ENCODE assay signal across 8 cellular contexts in genomic region chr12:2057041-2057792, GRCh38. TPM values are rescaled to one million over a fixed set of nuclear protein-coding genes. Genes with fewer than 3 reads are reported as not detected.
DNase-seq lines count a peak whose midpoint lies in the region; FAIRE-seq and TF ChIP-seq lines count a peak whose summit lies in the region.

No MANE protein-coding gene starts in this region.

- no peak for FAIRE-seq in small intestine (lab: Jason Lieb, UNC)

- no peaks in the 10 kb centered on the region for H3K36me3 ChIP-seq in right atrium auricular region
- H3K36me3 ChIP-seq in small intestine (ENCODE audit: control insufficient read depth in 2 of 2, insufficient read depth in 2 of 2, low read length in 2 of 2), result no peaks in the 10 kb centered on the region

- no peaks in the 10 kb centered on the region for H3K27me3 ChIP-seq in AG04450 (ENCODE audit: control insufficient read depth, insufficient read depth, low read length)
- no peaks in the 10 kb centered on the region for H3K27me3 ChIP-seq in right atrium auricular region
- peaks cover 0 to 8% of the 10 kb centered on the region in 2 donors for H3K27me3 ChIP-seq in small intestine (ENCODE audit: control insufficient read depth in 2 of 2, insufficient read depth in 2 of 2, low read length in 2 of 2)

- CTCF ChIA-PET in AG04450 (lab: Charles Lee), result interaction anchor here (0.6 to 4.6 kb wide), 11 partner anchors 13 to 526 kb away, joined by 3 to 28 read pairs (median 3); no protein-coding TSS in a partner anchor

- H3K27ac ChIP-seq in AG04450 (ENCODE audit: low read depth, low read length), result no peak overlapping the region
- H3K27ac ChIP-seq in right atrium auricular region, result peak overlapping the region; percentile 40 to 86
- no peak overlapping the region for H3K27ac ChIP-seq in small intestine (ENCODE audit: low read depth in 1 of 2, low read length in 1 of 2)

- H3K4me3 ChIP-seq in AG04450 (ENCODE audit: low read depth, low read length), result no peak overlapping the region
- H3K4me3 ChIP-seq in right atrium auricular region, result no peak overlapping the region
- H3K4me3 ChIP-seq in small intestine (ENCODE audit: low read depth in 1 of 2, low read length in 2 of 2), result no peak overlapping the region

- H3K4me1 ChIP-seq in right atrium auricular region (peaks cover 0 to 30% of the 10 kb centered on the region in 2 donors), small intestine (ENCODE audit: control insufficient read depth in 2 of 2, insufficient read depth in 1 of 2, low read depth in 1 of 2, low read length in 1 of 2) (no peaks in the 10 kb centered on the region)

- no peaks in the 10 kb centered on the region for H3K9me3 ChIP-seq in AG04450 (ENCODE audit: control insufficient read depth, insufficient read depth, low read length)
- no peaks in the 10 kb centered on the region for H3K9me3 ChIP-seq in right atrium auricular region
- no peaks in the 10 kb centered on the region for H3K9me3 ChIP-seq in small intestine (ENCODE audit: control insufficient read depth, low read depth)

- DNase-seq in AG04450 (ENCODE audit: low read depth, low spot score) (no peak), NCI-H460 (ENCODE audit: extremely low read depth, low read depth) (peak; percentile 23), right atrium auricular region (ENCODE audit: low spot score) (peak; percentile 74), small intestine (peak; percentile 41), mesenteric fat pad (ENCODE audit: low spot score) (no peak), epidermal melanocyte (ENCODE audit: insufficient read length, low spot score) (no peak)
- DNase-seq in activated naive CD4-positive, alpha-beta T cell treated with anti-CD3 and anti-CD28 coated beads, Interleukin-2, amount 50 U/mL, for 16 hours, result peak; percentile 29

- WGBS in small intestine, 3 donors, result 57 to 65% (median 62%) methylated on average over 21 of the region's 21 CpGs

- peak; percentile 86 for TF ChIP-seq CTCF in AG04450 (IDR thresholded peaks at IDR 0.05; ENCODE audit: low read depth, low read length)
- TF ChIP-seq CTCF in GM12874 (IDR thresholded peaks at IDR 0.05; ENCODE audit: insufficient read depth, low read depth, low read length), result peak; percentile 76
- peak; percentile 69 to 82 for TF ChIP-seq CTCF in right atrium auricular region (IDR thresholded peaks at IDR 0.05)

- POLR2A ChIA-PET in AG04450 (lab: Yijun Ruan, JAX), result no interaction called here

RNA-seq across cellular contexts. Expression of gene CACNA1C, which starts 4.4 kb away (rescaled TPM):
- polyA plus RNA-seq in AG04450 (2011; rRNA removed) (5.9 and 6.3 TPM in 2 replicates), small intestine (1 to 10 TPM in 2 of 3 donors, under 1 TPM in 1; 0.67 to 2.5 (median 1.6) TPM)
- polyA minus RNA-seq in AG04450 (2011; rRNA and poly(A)+ RNA removed), result 24.1 and 27.9 TPM in 2 replicates
- total RNA-seq in NCI-H460 (2014; rRNA removed; shearing (Covaris generic)), result 0.20 and 0.37 TPM in 2 replicates
- 0.08 TPM in 1 of 2 replicates, not detected in the other for polyA plus RNA-seq in NCI-H460 (2014; cell fraction: nucleus; rRNA removed)
- total RNA-seq in right atrium auricular region (10 to 100 TPM; 83.1 to 93.6 TPM), mesenteric fat pad (6.8 TPM)

RNA-seq across cellular contexts. Expression of gene DCP1B, which starts 53.0 kb away (rescaled TPM):
- polyA plus RNA-seq in AG04450 (2011; rRNA removed) (29.1 and 32.9 TPM in 2 replicates), small intestine (1 to 10 TPM; 4.5 to 7.9 (median 7.8) TPM)
- polyA minus RNA-seq in AG04450 (2011; rRNA and poly(A)+ RNA removed), result 32.7 and 35.1 TPM in 2 replicates
- total RNA-seq in NCI-H460 (2014; rRNA removed; shearing (Covaris generic)), result 10.3 and 10.7 TPM in 2 replicates
- 5.8 and 11.2 TPM in 2 replicates for polyA plus RNA-seq in NCI-H460 (2014; cell fraction: nucleus; rRNA removed)
- total RNA-seq in right atrium auricular region (1 to 10 TPM; 5.8 to 6.2 TPM), mesenteric fat pad (8.0 TPM)

Comparison
In these comparisons a context has a peak if more than half of its experiments do, and no peak if none do; other contexts are left out.
1. DNase-seq: peak in NCI-H460 (single experiment), activated naive CD4-positive, alpha-beta T cell treated with anti-CD3 and anti-CD28 coated beads, Interleukin-2, amount 50 U/mL, for 16 hours (single experiment), right atrium auricular region (single experiment) and small intestine (single experiment); none in AG04450 (single experiment), mesenteric fat pad (single experiment) and epidermal melanocyte (single experiment).
2. H3K27ac ChIP-seq: peak in right atrium auricular region (2 of 2); none in AG04450 (single experiment) and small intestine (0 of 2).
3. RNA of gene CACNA1C, which starts 4.4 kb away (total RNA-seq): 83.1 to 93.6 TPM in right atrium auricular region; 6.8 TPM in mesenteric fat pad (single experiment) and 0.20 to 0.37 TPM in NCI-H460; every median in the first group is over 10 times any median in the second.
4. Peak in every context shown above with its lines, with median percentiles within 50 percentile points of each other: CTCF ChIP-seq.